In the genomic region with DNA sequence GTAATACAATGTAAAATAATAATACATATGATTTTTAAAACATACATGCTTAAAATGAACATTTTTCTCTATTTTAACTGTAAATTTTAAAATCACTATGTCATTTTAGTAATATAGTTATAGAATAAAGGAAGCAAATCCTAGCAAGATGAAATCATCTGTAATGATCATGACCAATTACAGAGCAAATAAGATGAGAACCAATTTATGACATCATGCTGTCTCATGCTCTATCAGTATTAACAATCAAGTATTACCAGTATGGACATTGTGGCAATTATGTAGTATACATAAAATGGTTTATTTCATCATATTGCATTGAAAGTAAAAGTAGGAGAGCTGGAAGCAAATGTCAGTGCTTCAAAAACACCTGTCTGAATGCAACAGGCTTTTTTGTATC, we compare ENCODE assay signal across 27 cellular contexts.
DNase-seq lines count a peak whose midpoint lies in the region; ATAC-seq, FAIRE-seq and TF ChIP-seq lines count a peak whose summit lies in the region.
"Had no signal": no experiment of that assay in that cellular context is flagged by ENCODE, and none has a peak within 500 bp of the region (broad histone marks: within the 10 kb centered on the region; RNA-seq: fewer than 3 reads in every experiment).

No MANE protein-coding gene starts in this region.

- H3F3A ChIP-seq in PC-3 (ENCODE audit: low read length, unreplicated experiment): no peaks in the 10 kb centered on the region

- FAIRE-seq in endometrium (lab: Jason Lieb, UNC) (peak; percentile 31), frontal cortex (lab: Jason Lieb, UNC) (peak; percentile 65)
- FAIRE-seq: GM12878, GM12892, GM18507 had no signal

- no peaks in the 10 kb centered on the region for H3K9me2 ChIP-seq in PC-3 (replicated peaks; ENCODE audit: low read length)

- CTCF ChIA-PET in HEK293 (lab: Yijun Ruan, JAX) (no interaction called here), PC-3 (lab: Charles Lee) (no interaction called here)

- no peaks in the 10 kb centered on the region for H4K20me1 ChIP-seq in PC-3 (ENCODE audit: low read length)
- H4K20me1 ChIP-seq: BLaER1 had no signal

- intact Hi-C loops in PC-3 (cut with micrococcal nuclease) (no loop called here), dorsolateral prefrontal cortex (cut with DNase I) (no loop called here)

- no peaks in the 10 kb centered on the region for H3K79me2 ChIP-seq in PC-3 (ENCODE audit: low read length)

- TF ChIP-seq CTCF in HEK293 (tag by site-specific recombination; IDR thresholded peaks at IDR 0.05): no peak
- TF ChIP-seq CTCF in PC-3 (conservative IDR thresholded peaks at IDR 0.05; ENCODE audit: low read depth, low read length): no peak
- TF ChIP-seq CTCF in dorsolateral prefrontal cortex (IDR thresholded peaks at IDR 0.05 in 54 of 56, conservative IDR thresholded peaks at IDR 0.05 in 2 of 56; ENCODE audit: low read depth in 1 of 56, partially characterized antibody in 56 of 56): no peak

- no peaks in the 10 kb centered on the region for H3K36me3 ChIP-seq in HEK293 (ENCODE audit: control insufficient read depth in 2 of 2, insufficient read depth in 1 of 2, low read length in 2 of 2)
- H3K36me3 ChIP-seq in PC-3 (ENCODE audit: low read depth, low read length): no peaks in the 10 kb centered on the region
- H3K36me3 ChIP-seq: BE2C had no signal

- no peak for ATAC-seq in PC-3
- ATAC-seq: GM12878 had no signal

- H3K27ac ChIP-seq in HEK293 (ENCODE audit: extremely low read depth, low read depth, low read length): no peak overlapping the region
- H3K27ac ChIP-seq in PC-3 (ENCODE audit: low read length): no peak overlapping the region
- H3K27ac ChIP-seq in dorsolateral prefrontal cortex: no peak overlapping the region
- H3K27ac ChIP-seq: BLaER1 had no signal

- H2AFZ ChIP-seq in PC-3 (ENCODE audit: low read length): no peak overlapping the region

- H3K4me1 ChIP-seq in HEK293 (ENCODE audit: control insufficient read depth, insufficient read depth, low read length): no peaks in the 10 kb centered on the region
- no peaks in the 10 kb centered on the region for H3K4me1 ChIP-seq in PC-3 (ENCODE audit: insufficient read depth, low read length)
- H3K4me1 ChIP-seq: BE2C had no signal

- H3K9ac ChIP-seq in PC-3 (ENCODE audit: low read length): no peak overlapping the region
- H3K9ac ChIP-seq: BLaER1 had no signal

- no peak overlapping the region for H3K4me3 ChIP-seq in HEK293 (ENCODE audit: low read depth, low read length)
- no peak overlapping the region for H3K4me3 ChIP-seq in PC-3 (ENCODE audit: low read length)
- H3K4me3 ChIP-seq in dorsolateral prefrontal cortex: no peak overlapping the region
- H3K4me3 ChIP-seq: BLaER1, GM12878 had no signal

- no peak overlapping the region for H3K4me2 ChIP-seq in PC-3 (ENCODE audit: low read length)
- H3K4me2 ChIP-seq: BLaER1 had no signal

- H3K27me3 ChIP-seq in PC-3 (ENCODE audit: low read length): no peaks in the 10 kb centered on the region
- H3K27me3 ChIP-seq in dorsolateral prefrontal cortex: no peaks in the 10 kb centered on the region
- H3K27me3 ChIP-seq: BE2C, BLaER1 had no signal

- no TSS peak for BruUV-seq in PC-3 (replicated peaks; lab: Mats Ljungman, UMichigan)

- H3K9me3 ChIP-seq in HEK293 (ENCODE audit: control insufficient read depth, insufficient read depth, low read depth, low read length) (no peaks in the 10 kb centered on the region), PC-3 (ENCODE audit: low read length) (no peaks in the 10 kb centered on the region)
- H3K9me3 ChIP-seq: BE2C had no signal

- DNase-seq in PC-3: peak; percentile 15
- DNase-seq in frontal cortex (ENCODE audit: low spot score in 2 of 2): no peak
- DNase-seq in stimulated activated CD4-positive, alpha-beta T cell treated with anti-CD3 and anti-CD28 coated beads, Interleukin-4, amount 100 ng/mL, for 24 hours: no peak
- no peak for DNase-seq in dorsolateral prefrontal cortex
- no peak for DNase-seq in epidermal melanocyte (ENCODE audit: insufficient read length, low spot score)
- DNase-seq in AG08396 (ENCODE audit: low spot score): no peak
- DNase-seq: 8988T; ACHN; BE2C; C1 segment of cervical spinal cord; CD4-positive, alpha-beta memory T cell; CD4-positive, CD25-positive, alpha-beta regulatory T cell; CD8-positive, alpha-beta memory T cell; COR-L47; DMS 273 treated with DMSO at 0.1 percent for 48 hours; DMS153; DMS53; DMS79; DND-41; EL; GDM1 had no signal

- POLR2A ChIA-PET in HEK293 (lab: Yijun Ruan, JAX): no interaction called here
- POLR2A ChIA-PET in PC-3 (lab: Charles Lee; ENCODE audit: unreplicated experiment): no interaction called here

TF ChIP-seq in HEK293, 187 proteins besides CTCF, POLR2A, EP300 and RAD21:
- no peak for TF ChIP-seq ZSCAN23 (tag by site-specific recombination; IDR thresholded peaks at IDR 0.05)
- TF ChIP-seq, protein P1, sequence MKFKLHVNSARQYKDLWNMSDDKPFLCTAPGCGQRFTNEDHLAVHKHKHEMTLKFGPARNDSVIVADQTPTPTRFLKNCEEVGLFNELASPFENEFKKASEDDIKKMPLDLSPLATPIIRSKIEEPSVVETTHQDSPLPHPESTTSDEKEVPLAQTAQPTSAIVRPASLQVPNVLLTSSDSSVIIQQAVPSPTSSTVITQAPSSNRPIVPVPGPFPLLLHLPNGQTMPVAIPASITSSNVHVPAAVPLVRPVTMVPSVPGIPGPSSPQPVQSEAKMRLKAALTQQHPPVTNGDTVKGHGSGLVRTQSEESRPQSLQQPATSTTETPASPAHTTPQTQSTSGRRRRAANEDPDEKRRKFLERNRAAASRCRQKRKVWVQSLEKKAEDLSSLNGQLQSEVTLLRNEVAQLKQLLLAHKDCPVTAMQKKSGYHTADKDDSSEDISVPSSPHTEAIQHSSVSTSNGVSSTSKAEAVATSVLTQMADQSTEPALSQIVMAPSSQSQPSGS (tag by site-specific recombination; IDR thresholded peaks at IDR 0.05; ENCODE audit: low read depth): peak; percentile 52; the same call in 1 of the 2 replicates
